In the genomic region with DNA sequence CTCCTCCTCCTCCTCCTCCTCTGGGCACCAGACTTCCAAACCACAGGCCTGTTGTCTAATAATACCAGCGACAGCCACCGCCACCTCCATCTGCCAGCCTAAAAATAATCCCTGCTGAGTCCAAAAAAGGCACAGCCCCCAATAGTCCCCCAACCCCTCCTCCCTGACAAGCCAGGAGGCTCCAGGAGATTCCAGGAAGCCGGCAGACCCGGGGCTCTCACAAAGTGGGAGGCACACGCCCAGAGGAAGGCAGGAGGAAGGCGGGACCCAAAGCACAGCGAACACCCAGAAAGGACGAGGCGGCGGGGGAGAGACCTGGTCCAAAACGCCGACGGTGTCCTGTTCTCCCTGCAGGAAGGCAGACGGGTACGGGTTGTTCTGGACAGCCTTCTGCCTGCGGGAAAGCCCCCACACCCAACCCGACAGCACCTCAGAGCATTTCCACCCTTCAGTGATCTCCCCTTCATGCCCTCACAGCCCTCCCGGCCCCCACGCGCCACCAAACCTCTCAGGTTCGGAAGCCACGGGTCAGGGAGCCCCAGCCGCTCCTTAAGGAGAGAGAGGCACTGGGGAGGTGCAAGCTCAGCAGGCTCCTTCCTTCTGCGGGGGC, we compare ENCODE assay signal across 1 cellular context.
TF ChIP-seq lines count a peak whose summit lies in the region.

No MANE protein-coding gene starts in this region.

TF ChIP-seq in H1, 55 proteins besides CTCF, POLR2A, EP300 and RAD21:
- TF ChIP-seq ASH2L (IDR thresholded peaks at IDR 0.05; ENCODE audit: low read length): peak; percentile 70
- TF ChIP-seq GABPA (IDR thresholded peaks at IDR 0.05; ENCODE audit: borderline replicate concordance, insufficient read depth, low read length): no peak
- no peak for TF ChIP-seq CHD2 (IDR thresholded peaks at IDR 0.05; ENCODE audit: low read length)
